ENCODE assay signal across 1 cellular context in the genomic region with DNA sequence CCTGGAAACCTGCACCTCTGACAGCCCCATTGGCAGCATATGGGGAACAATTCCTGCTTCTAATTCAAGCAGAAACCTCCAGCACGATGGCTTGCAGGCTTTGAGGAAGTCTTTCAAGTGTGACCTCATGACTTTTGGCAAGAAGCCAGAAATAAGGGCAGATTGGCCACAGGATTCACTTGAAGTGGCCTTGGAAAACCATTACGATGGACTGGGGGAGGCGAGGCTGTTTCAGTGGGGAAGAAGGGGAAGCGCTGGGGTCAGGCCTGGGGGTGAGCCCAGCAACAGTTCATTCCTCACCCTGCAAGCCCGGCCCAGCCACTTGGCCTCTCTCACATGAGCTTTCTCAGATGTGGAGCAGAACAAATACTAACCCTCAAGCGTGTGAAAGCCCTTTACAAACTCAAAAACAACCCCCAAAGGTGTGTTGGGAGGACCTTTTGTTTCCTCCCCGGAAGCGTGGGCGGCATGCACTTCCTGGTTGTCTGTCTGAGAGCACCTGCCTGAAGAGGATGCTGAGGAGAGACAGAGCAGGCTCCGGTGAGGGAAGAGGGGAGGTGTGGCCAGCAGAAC.
TF ChIP-seq lines count a peak whose summit lies in the region.

No MANE protein-coding gene starts in this region.

TF ChIP-seq in HepG2, 621 proteins besides CTCF, POLR2A, EP300 and RAD21 (continued from another document):
- TF ChIP-seq, protein P1, sequence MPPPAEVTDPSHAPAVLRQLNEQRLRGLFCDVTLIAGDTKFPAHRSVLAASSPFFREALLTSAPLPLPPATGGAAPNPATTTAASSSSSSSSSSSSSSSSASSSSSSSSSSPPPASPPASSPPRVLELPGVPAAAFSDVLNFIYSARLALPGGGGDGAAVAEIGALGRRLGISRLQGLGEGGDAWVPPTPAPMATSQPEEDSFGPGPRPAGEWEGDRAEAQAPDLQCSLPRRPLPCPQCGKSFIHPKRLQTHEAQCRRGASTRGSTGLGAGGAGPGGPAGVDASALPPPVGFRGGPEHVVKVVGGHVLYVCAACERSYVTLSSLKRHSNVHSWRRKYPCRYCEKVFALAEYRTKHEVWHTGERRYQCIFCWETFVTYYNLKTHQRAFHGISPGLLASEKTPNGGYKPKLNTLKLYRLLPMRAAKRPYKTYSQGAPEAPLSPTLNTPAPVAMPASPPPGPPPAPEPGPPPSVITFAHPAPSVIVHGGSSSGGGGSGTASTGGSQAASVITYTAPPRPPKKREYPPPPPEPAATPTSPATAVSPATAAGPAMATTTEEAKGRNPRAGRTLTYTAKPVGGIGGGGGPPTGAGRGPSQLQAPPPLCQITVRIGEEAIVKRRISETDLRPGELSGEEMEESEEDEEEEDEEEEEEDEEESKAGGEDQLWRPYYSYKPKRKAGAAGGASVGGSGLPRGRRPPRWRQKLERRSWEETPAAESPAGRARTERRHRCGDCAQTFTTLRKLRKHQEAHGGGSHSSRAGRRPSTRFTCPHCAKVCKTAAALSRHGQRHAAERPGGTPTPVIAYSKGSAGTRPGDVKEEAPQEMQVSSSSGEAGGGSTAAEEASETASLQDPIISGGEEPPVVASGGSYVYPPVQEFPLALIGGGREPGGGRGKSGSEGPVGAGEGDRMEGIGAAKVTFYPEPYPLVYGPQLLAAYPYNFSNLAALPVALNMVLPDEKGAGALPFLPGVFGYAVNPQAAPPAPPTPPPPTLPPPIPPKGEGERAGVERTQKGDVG (CRISPR knock-in tag; IDR thresholded peaks at IDR 0.05; ENCODE audit: borderline replicate concordance): no peak
- no peak for TF ChIP-seq MLLT10 (CRISPR knock-in tag; IDR thresholded peaks at IDR 0.05)
- no peak for TF ChIP-seq ZNF33B (CRISPR knock-in tag; IDR thresholded peaks at IDR 0.05)
- TF ChIP-seq PCBP2 (optimal IDR thresholded peaks at IDR 0.05; ENCODE audit: low read depth, low read length, poor library complexity, severe bottlenecking): no peak
- TF ChIP-seq TBX2 (CRISPR knock-in tag; IDR thresholded peaks at IDR 0.05; ENCODE audit: borderline replicate concordance): 0 out of 2 replicates have a peak, but pooled peaks have one; percentile 17
- no peak for TF ChIP-seq IKZF1 (IDR thresholded peaks at IDR 0.05)
- peak; percentile 47; the same call in 1 of the 2 replicates for TF ChIP-seq KAT8 (CRISPR knock-in tag; IDR thresholded peaks at IDR 0.05)
